ENCODE assay signal across 18 cellular contexts in the genomic region with DNA sequence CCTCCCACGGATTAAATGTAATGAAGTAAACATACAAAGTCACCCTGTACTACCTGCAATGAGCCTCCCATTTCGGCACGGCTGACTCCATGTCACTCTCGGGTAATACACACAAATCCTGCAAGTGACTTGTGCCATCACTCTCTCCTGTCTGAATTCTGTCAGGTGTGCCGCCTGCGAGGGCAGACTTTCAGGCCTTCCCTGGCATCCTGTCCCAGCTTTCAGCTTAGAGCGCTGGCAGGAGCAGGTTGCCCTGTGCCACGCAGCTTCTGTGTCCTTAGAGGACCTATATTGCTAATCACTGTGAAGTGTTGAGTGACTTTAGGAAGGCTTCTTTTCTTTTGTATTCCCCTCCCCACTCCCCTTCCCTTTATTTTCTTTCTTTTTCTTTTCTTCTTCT. TPM values are rescaled to one million over a fixed set of nuclear protein-coding genes. Genes with fewer than 3 reads are reported as not detected.
A peak's percentile ranks its signal among the peaks of the same experiment; 100 is the strongest.
DNase-seq lines count a peak whose midpoint lies in the region; TF ChIP-seq lines count a peak whose summit lies in the region.
"Had no signal": no experiment of that assay in that cellular context is flagged by ENCODE, and none has a peak within 500 bp of the region (broad histone marks: within the 10 kb centered on the region; RNA-seq: fewer than 3 reads in every experiment).

No MANE protein-coding gene starts in this region.

- H3K9ac ChIP-seq in mesendoderm (ENCODE audit: low read length) = no peak overlapping the region

- no peaks in the 10 kb centered on the region for H3K79me1 ChIP-seq in mesendoderm (ENCODE audit: low read length)

- no peak for TF ChIP-seq CTCF in left ventricle myocardium inferior (IDR thresholded peaks at IDR 0.05; ENCODE audit: borderline replicate concordance)

- H2BK5ac ChIP-seq in mesendoderm (ENCODE audit: low read length) = peak overlapping the region; percentile 52

- no peak overlapping the region for H2AK5ac ChIP-seq in mesendoderm (ENCODE audit: low read length)

- no peaks in the 10 kb centered on the region for H3K9me3 ChIP-seq in left ventricle myocardium inferior (replicated peaks)
- H3K9me3 ChIP-seq: A549 had no signal

- H2BK15ac ChIP-seq in mesendoderm (replicated peaks; ENCODE audit: low read depth) = no peak overlapping the region

- H4K8ac ChIP-seq in mesendoderm (ENCODE audit: low read depth, low read length) = no peak overlapping the region

- H4K5ac ChIP-seq in mesendoderm (ENCODE audit: low read length) = no peak overlapping the region

- H3K27me3 ChIP-seq in left ventricle myocardium inferior (ENCODE audit: low read depth) (no peaks in the 10 kb centered on the region), mesendoderm (ENCODE audit: insufficient read depth, low read length, poor library complexity) (no peaks in the 10 kb centered on the region)

- no peak overlapping the region for H3K56ac ChIP-seq in mesendoderm (ENCODE audit: low read length)

- H3K4me3 ChIP-seq in left ventricle myocardium inferior (no peak overlapping the region), mesendoderm (ENCODE audit: low read length) (no peak overlapping the region)
- H3K4me3 ChIP-seq: A549, GM23338 had no signal

- no peaks in the 10 kb centered on the region for H3K79me2 ChIP-seq in mesendoderm (ENCODE audit: control insufficient read depth, insufficient read depth, low read length)

- H3K4me1 ChIP-seq in left ventricle myocardium inferior = no peaks in the 10 kb centered on the region
- no peaks in the 10 kb centered on the region for H3K4me1 ChIP-seq in mesendoderm (ENCODE audit: control insufficient read depth, low read depth, low read length)
- H3K4me1 ChIP-seq: A549 had no signal

- intact Hi-C loops in left ventricle myocardium inferior (cut with micrococcal nuclease) = no loop called here

- no peak overlapping the region for H3K4me2 ChIP-seq in mesendoderm (ENCODE audit: low read length)
- H3K4me2 ChIP-seq: A549, GM23338 had no signal

- DNase-seq in activated CD8-positive, alpha-beta memory T cell treated with anti-CD3 and anti-CD28 coated beads for 24 hours = peak; percentile 46
- DNase-seq in activated CD8-positive, alpha-beta memory T cell treated with anti-CD3 and anti-CD28 coated beads, Interleukin-2, amount 50 U/mL, for 4 hours = no peak
- DNase-seq in ecto neural progenitor cell (ENCODE audit: low spot score) = peak; percentile 14
- DNase-seq in left ventricle myocardium inferior = peak; percentile 37
- no peak for DNase-seq in mesendoderm
- no peak for DNase-seq in NCI-H2107 treated with DMSO at 0.1 percent for 48 hours (lab: John Stamatoyannopoulos, UW; ENCODE audit: unreplicated experiment)
- DNase-seq in NCI-H524 treated with DMSO at 0.1 percent for 48 hours (lab: John Stamatoyannopoulos, UW) = no peak
- no peak for DNase-seq in NCI-H226
- DNase-seq: AML-193; CD4-positive, alpha-beta T cell; DMS153; DMS79; GDM1; HCEC 1CT had no signal

- H3K4ac ChIP-seq in mesendoderm (ENCODE audit: low read depth, low read length) = no peak overlapping the region

- H3K36me3 ChIP-seq in left ventricle myocardium inferior (no peaks in the 10 kb centered on the region), mesendoderm (ENCODE audit: control insufficient read depth, insufficient read depth, low read length) (no peaks in the 10 kb centered on the region)

- no peak overlapping the region for H3K23ac ChIP-seq in mesendoderm (ENCODE audit: low read length)

- no peak overlapping the region for H3K18ac ChIP-seq in mesendoderm (ENCODE audit: low read length)

- no peak overlapping the region for H2BK120ac ChIP-seq in mesendoderm (ENCODE audit: low read depth, low read length)

- H3K27ac ChIP-seq in left ventricle myocardium inferior (replicated peaks) (peak overlapping the region; percentile 7), mesendoderm (ENCODE audit: low read depth, low read length) (no peak overlapping the region)
- H3K27ac ChIP-seq: 22Rv1, A549, C4-2B had no signal

- no CpG with 5 or more reads among the region's 8 CpGs for WGBS in mesendoderm (ENCODE audit: extremely low coverage, insufficient coverage, low lambda C conversion rate)

RNA-seq across cellular contexts. Expression of gene S1PR3, which starts 25.8 kb away (rescaled TPM):
- total RNA-seq in left ventricle myocardium inferior = 26.8 TPM
- polyA plus RNA-seq in mesendoderm (2013, experiment 1 of 2) = 7.0 TPM
- polyA plus RNA-seq in mesendoderm (2013, experiment 2 of 2) = 7.0 TPM

Comparison
In these comparisons a context has a peak if more than half of its experiments do, and no peak if none do; other contexts are left out.
1. DNase-seq: peak in activated CD8-positive, alpha-beta memory T cell treated with anti-CD3 and anti-CD28 coated beads for 24 hours (single experiment), ecto neural progenitor cell (single experiment) and left ventricle myocardium inferior (single experiment); none in activated CD8-positive, alpha-beta memory T cell treated with anti-CD3 and anti-CD28 coated beads, Interleukin-2, amount 50 U/mL, for 4 hours (single experiment), mesendoderm (single experiment), NCI-H2107 treated with DMSO at 0.1 percent for 48 hours (single experiment), NCI-H524 treated with DMSO at 0.1 percent for 48 hours (single experiment) and NCI-H226 (single experiment).